ENCODE assay signal across 12 cellular contexts in the genomic region with DNA sequence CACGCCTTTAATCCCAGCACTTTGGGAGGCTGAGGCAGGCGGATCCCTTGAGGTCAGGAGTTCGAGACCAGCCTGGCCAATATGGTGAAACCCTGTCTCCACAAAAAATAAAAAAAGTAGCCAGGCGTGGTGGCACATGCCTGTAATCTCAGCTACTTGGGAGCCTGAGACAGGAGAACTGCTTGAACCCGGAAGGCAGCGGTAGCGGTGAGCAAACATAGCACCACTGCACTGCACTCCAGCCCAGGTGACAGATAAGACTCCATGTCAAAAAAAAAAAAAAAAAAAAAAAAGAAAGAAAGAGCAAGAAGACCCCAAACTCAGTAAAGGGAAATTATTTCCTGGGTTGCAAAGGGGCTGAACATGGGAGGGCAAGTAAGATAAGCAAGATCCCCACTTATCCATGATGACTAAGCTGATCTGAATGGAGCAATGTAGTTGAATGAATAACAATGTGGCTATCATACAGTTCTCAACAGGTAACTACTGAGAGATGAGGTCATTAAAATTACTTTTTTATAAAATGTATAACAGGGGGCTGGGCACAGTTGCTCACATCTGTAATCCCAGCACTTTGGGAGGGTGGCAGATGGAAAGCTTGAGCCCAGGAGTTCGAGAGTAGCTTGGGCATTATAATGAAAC. TPM values are rescaled to one million over a fixed set of nuclear protein-coding genes. Genes with fewer than 3 reads are reported as not detected.
DNase-seq lines count a peak whose midpoint lies in the region; ATAC-seq and TF ChIP-seq lines count a peak whose summit lies in the region.
"Had no signal": no experiment of that assay in that cellular context is flagged by ENCODE, and none has a peak within 500 bp of the region (broad histone marks: within the 10 kb centered on the region; RNA-seq: fewer than 3 reads in every experiment).

No MANE protein-coding gene starts in this region.

- peaks cover 38% of the 10 kb centered on the region for H3K36me3 Mint-ChIP-seq in GM23338 (ENCODE audit: low read depth)
- peaks cover 30% of the 10 kb centered on the region for H3K36me3 Mint-ChIP-seq in central memory CD8-positive, alpha-beta T cell (ENCODE audit: insufficient read depth)
- H3K36me3 Mint-ChIP-seq in CD4-positive, alpha-beta T cell (ENCODE audit: low read depth): peaks cover 78% of the 10 kb centered on the region

- no peak overlapping the region for H4K5ac ChIP-seq in mesendoderm (ENCODE audit: low read length)

- H3K79me2 ChIP-seq in GM23338 (replicated peaks; ENCODE audit: insufficient read depth): peaks cover 8% of the 10 kb centered on the region; the same call in 1 of the 2 replicates
- no peaks in the 10 kb centered on the region for H3K79me2 ChIP-seq in mesendoderm (ENCODE audit: control insufficient read depth, insufficient read depth, low read length)

- H3K4me3 Mint-ChIP-seq in GM23338: no peak overlapping the region
- H3K4me3 Mint-ChIP-seq in central memory CD8-positive, alpha-beta T cell: no peak overlapping the region
- no peak overlapping the region for H3K4me3 Mint-ChIP-seq in CD4-positive, alpha-beta T cell
- H3K4me3 Mint-ChIP-seq: CD8-positive, alpha-beta T cell had no signal

- no peaks in the 10 kb centered on the region for H3K4me1 ChIP-seq in GM23338 (ENCODE audit: insufficient read depth)
- no peaks in the 10 kb centered on the region for H3K4me1 ChIP-seq in mesendoderm (ENCODE audit: control insufficient read depth, low read depth, low read length)
- H3K4me1 ChIP-seq: BE2C had no signal

- peak overlapping the region; percentile 44; the same call in 1 of the 2 replicates for H3K27ac Mint-ChIP-seq in GM23338
- H3K27ac Mint-ChIP-seq in central memory CD8-positive, alpha-beta T cell (ENCODE audit: low read depth): peak overlapping the region; percentile 61
- H3K27ac Mint-ChIP-seq in CD4-positive, alpha-beta T cell: no peak overlapping the region
- H3K27ac Mint-ChIP-seq: CD8-positive, alpha-beta T cell had no signal

- H2AK5ac ChIP-seq in mesendoderm (ENCODE audit: low read length): no peak overlapping the region

- H3K9ac ChIP-seq in mesendoderm (ENCODE audit: low read length): no peak overlapping the region

- H2BK120ac ChIP-seq in mesendoderm (ENCODE audit: low read depth, low read length): no peak overlapping the region

- no peak overlapping the region for H3K18ac ChIP-seq in mesendoderm (ENCODE audit: low read length)

- no peak overlapping the region for H3K27ac ChIP-seq in GM23338 (ENCODE audit: low read depth)
- H3K27ac ChIP-seq in mesendoderm (ENCODE audit: low read depth, low read length): no peak overlapping the region
- no peak overlapping the region for H3K27ac ChIP-seq in CD4-positive, alpha-beta T cell (ENCODE audit: low read depth, low read length)

- no peak overlapping the region for H2BK15ac ChIP-seq in mesendoderm (replicated peaks; ENCODE audit: low read depth)

- no peaks in the 10 kb centered on the region for H3K4me1 Mint-ChIP-seq in GM23338
- peaks cover 13% of the 10 kb centered on the region for H3K4me1 Mint-ChIP-seq in central memory CD8-positive, alpha-beta T cell
- peaks cover 18% of the 10 kb centered on the region for H3K4me1 Mint-ChIP-seq in CD4-positive, alpha-beta T cell (ENCODE audit: low read depth)

- no peaks in the 10 kb centered on the region for H3K9me3 ChIP-seq in CD4-positive, alpha-beta T cell (ENCODE audit: control insufficient read depth, low read length)
- H3K9me3 ChIP-seq: BE2C had no signal

- TF ChIP-seq CTCF in GM23338 (conservative IDR thresholded peaks at IDR 0.05; ENCODE audit: low read depth in 2 of 2): no peak
- no peak for TF ChIP-seq CTCF in CD4-positive, alpha-beta T cell (IDR thresholded peaks at IDR 0.05)

- no peaks in the 10 kb centered on the region for H3F3A ChIP-seq in GM23338 (replicated peaks; ENCODE audit: low read depth)

- H3K56ac ChIP-seq in mesendoderm (ENCODE audit: low read length): no peak overlapping the region

- DNase-seq in GM23338 (ENCODE audit: low spot score): no peak
- DNase-seq in NCI-H226: peak; percentile 24
- no peak for DNase-seq in central memory CD8-positive, alpha-beta T cell (ENCODE audit: low spot score in 2 of 2)
- peak; percentile 8 for DNase-seq in mesendoderm
- no peak for DNase-seq in NCI-H1436 (lab: John Stamatoyannopoulos, UW)
- no peak for DNase-seq in CD4-positive, alpha-beta T cell
- DNase-seq: BE2C; CD8-positive, alpha-beta T cell; NCI-H1048; NCI-H2227 treated with DMSO at 0.1 percent for 48 hours; NCI-H526 had no signal

- H3K4me3 ChIP-seq in GM23338 (no peak overlapping the region), mesendoderm (ENCODE audit: low read length) (no peak overlapping the region)

- intact Hi-C loops in CD4-positive, alpha-beta T cell (cut with DNase I, micrococcal nuclease): loop anchor here in 1 of 2 experiments (2.0 kb wide), 1 partner anchor 822 kb away; no protein-coding TSS in a partner anchor

- ATAC-seq in GM23338: no peak
- ATAC-seq in central memory CD8-positive, alpha-beta T cell (replicated peaks; ENCODE audit: extremely low read depth, poor library complexity, severe bottlenecking): no peak
- ATAC-seq in CD4-positive, alpha-beta T cell (ENCODE audit: poor library complexity): no peak
- ATAC-seq in GM19397 (IDR thresholded peaks at IDR 0.05; ENCODE audit: unreplicated experiment): no peak
- ATAC-seq: CD8-positive, alpha-beta T cell had no signal

- H2BK5ac ChIP-seq in mesendoderm (ENCODE audit: low read length): no peak overlapping the region

- WGBS in mesendoderm (ENCODE audit: extremely low coverage, insufficient coverage, low lambda C conversion rate): no CpG with 5 or more reads among the region's 8 CpGs

- no peaks in the 10 kb centered on the region for H3K79me1 ChIP-seq in mesendoderm (ENCODE audit: low read length)

- CTCF ChIA-PET in CD4-positive, alpha-beta T cell (lab: Charles Lee): no interaction called here

- no peak overlapping the region for H3K23ac ChIP-seq in mesendoderm (ENCODE audit: low read length)

- peaks cover 18% of the 10 kb centered on the region for H3K36me3 ChIP-seq in GM23338 (ENCODE audit: insufficient read depth)
- H3K36me3 ChIP-seq in mesendoderm (ENCODE audit: control insufficient read depth, insufficient read depth, low read length): no peaks in the 10 kb centered on the region

- POLR2A ChIA-PET in CD4-positive, alpha-beta T cell (lab: Charles Lee): no interaction called here

- H3K27me3 ChIP-seq in GM23338 (ENCODE audit: insufficient read depth): no peaks in the 10 kb centered on the region
- H3K27me3 ChIP-seq in mesendoderm (ENCODE audit: insufficient read depth, low read length, poor library complexity): no peaks in the 10 kb centered on the region
- no peaks in the 10 kb centered on the region for H3K27me3 ChIP-seq in CD4-positive, alpha-beta T cell (ENCODE audit: control insufficient read depth, insufficient read depth, low read length)
- H3K27me3 ChIP-seq: BE2C had no signal

- H3K9me3 Mint-ChIP-seq in GM23338: no peaks in the 10 kb centered on the region
- H3K9me3 Mint-ChIP-seq in central memory CD8-positive, alpha-beta T cell: no peaks in the 10 kb centered on the region
- no peaks in the 10 kb centered on the region for H3K9me3 Mint-ChIP-seq in CD4-positive, alpha-beta T cell
- H3K9me3 Mint-ChIP-seq: CD8-positive, alpha-beta T cell had no signal

- no peak overlapping the region for H2AFZ ChIP-seq in GM23338

- no peak overlapping the region for H4K8ac ChIP-seq in mesendoderm (ENCODE audit: low read depth, low read length)

- H3K4me2 ChIP-seq in GM23338 (no peak overlapping the region), mesendoderm (ENCODE audit: low read length) (no peak overlapping the region)

- peaks cover 1% of the 10 kb centered on the region for H3K27me3 Mint-ChIP-seq in GM23338 (ENCODE audit: insufficient read depth, low read depth, poor library complexity)
- H3K27me3 Mint-ChIP-seq in central memory CD8-positive, alpha-beta T cell: no peaks in the 10 kb centered on the region
- H3K27me3 Mint-ChIP-seq in CD4-positive, alpha-beta T cell: no peaks in the 10 kb centered on the region

- peaks cover 7% of the 10 kb centered on the region for H4K20me1 ChIP-seq in GM23338 (replicated peaks; ENCODE audit: insufficient read depth)

- no peak overlapping the region for H3K4ac ChIP-seq in mesendoderm (ENCODE audit: low read depth, low read length)

- H3K9me2 ChIP-seq in GM23338 (ENCODE audit: insufficient read depth): no peaks in the 10 kb centered on the region

TF ChIP-seq in GM23338, 12 proteins besides CTCF, POLR2A, EP300 and RAD21 (continues in another document):
- TF ChIP-seq CREB1 (CRISPR knock-in tag; IDR thresholded peaks at IDR 0.05; ENCODE audit: low read depth) (no peak), EZH2 (IDR thresholded peaks at IDR 0.05; ENCODE audit: low read depth, unreplicated experiment) (no peak), ZNF114 (CRISPR knock-in tag; IDR thresholded peaks at IDR 0.05) (no peak), JUNB (IDR thresholded peaks at IDR 0.05; ENCODE audit: unreplicated experiment) (no peak), EZH2phosphoT487 (IDR thresholded peaks at IDR 0.05; ENCODE audit: unreplicated experiment) (no peak)

RNA-seq across cellular contexts. Expression of a gene that starts 46.0 kb away (rescaled TPM):
- total RNA-seq in GM23338 (2014; rRNA removed; shearing (Covaris generic)): 51.7 and 57.9 TPM in 2 replicates
- 15.9 and 16.3 TPM in 2 replicates for polyA plus RNA-seq in GM23338 (2016; fragmentation: Nextera tagmentation; extraction: Ambion mirVana)
- polyA plus RNA-seq in mesendoderm (2013, experiment 1 of 2): 39.4 TPM
- polyA plus RNA-seq in mesendoderm (2013, experiment 2 of 2): 38.7 TPM
- 10 to 100 TPM; 29.1 to 29.2 TPM for total RNA-seq in CD4-positive, alpha-beta T cell

RNA-seq across cellular contexts. Expression of a gene that starts 52.0 kb away (rescaled TPM):
- 70.4 and 92.7 TPM in 2 replicates for total RNA-seq in GM23338 (2014; rRNA removed; shearing (Covaris generic))
- polyA plus RNA-seq in GM23338 (2016; fragmentation: Nextera tagmentation; extraction: Ambion mirVana): 41.7 and 48.7 TPM in 2 replicates
- 202 TPM for polyA plus RNA-seq in mesendoderm (2013, experiment 1 of 2)
- 199 TPM for polyA plus RNA-seq in mesendoderm (2013, experiment 2 of 2)
- total RNA-seq in CD4-positive, alpha-beta T cell: 10 to 100 TPM; 26.4 to 30.2 TPM

Comparison
In these comparisons a context has a peak if more than half of its experiments do, and no peak if none do; other contexts are left out.
1. DNase-seq: peak in NCI-H226 (single experiment) and mesendoderm (single experiment); none in GM23338 (single experiment), central memory CD8-positive, alpha-beta T cell (0 of 2), NCI-H1436 (single experiment) and CD4-positive, alpha-beta T cell (0 of 10).